9 cellular contexts compared by ENCODE assay signal in genomic region chr18:5588529-5588928, GRCh38.
"Had no signal": no experiment of that assay in that cellular context is flagged by ENCODE, and none has a peak within 500 bp of the region (broad histone marks: within the 10 kb centered on the region; RNA-seq: fewer than 3 reads in every experiment).

No MANE protein-coding gene starts in this region.

- H3K4me3 Mint-ChIP-seq: HFFc6 had no signal

- DNase-seq: GM23248, GOT3, H7, HFFc6, IMR-90 had no signal

- H3K27ac ChIP-seq: GM23248, HL-60 had no signal

- H3K9me3 ChIP-seq: HAP-1 had no signal

- ATAC-seq: HCT116, K562 had no signal

- H3K4me3 ChIP-seq: GM23248, HAP-1, K562 had no signal

- H2AFZ ChIP-seq: GM23248 had no signal

- H3K27ac Mint-ChIP-seq: HFFc6 had no signal

- H3K36me3 ChIP-seq: HAP-1 had no signal
